20 cellular contexts compared by ENCODE assay signal in genomic region chr15:95328559-95328958, GRCh38.
DNase-seq lines count a peak whose midpoint lies in the region; ATAC-seq and TF ChIP-seq lines count a peak whose summit lies in the region.
"Had no signal": no experiment of that assay in that cellular context is flagged by ENCODE, and none has a peak within 500 bp of the region (broad histone marks: within the 10 kb centered on the region; RNA-seq: fewer than 3 reads in every experiment).

No MANE protein-coding gene starts in this region.

- WGBS in suprapubic skin = 79% methylated on average over 3 of the region's 3 CpGs

- no peaks in the 10 kb centered on the region for H3K9me3 Mint-ChIP-seq in HFFc6
- H3K9me3 Mint-ChIP-seq in chondrocyte (ENCODE audit: low read depth) = no peaks in the 10 kb centered on the region
- H3K9me3 Mint-ChIP-seq in glutamatergic neuron (ENCODE audit: unreplicated experiment) = no peaks in the 10 kb centered on the region

- H3K4me1 Mint-ChIP-seq in HFFc6 (ENCODE audit: low read depth) (peaks cover 5% of the 10 kb centered on the region; the same call in 1 of the 2 replicates), chondrocyte (ENCODE audit: low read depth) (peaks cover 17% of the 10 kb centered on the region), glutamatergic neuron (ENCODE audit: low read depth, unreplicated experiment) (no peaks in the 10 kb centered on the region)

- TF ChIP-seq EP300 in suprapubic skin (IDR thresholded peaks at IDR 0.05) = no peak

- H3K9me3 ChIP-seq in suprapubic skin = no peaks in the 10 kb centered on the region
- H3K9me3 ChIP-seq: Caco-2 had no signal

- TF ChIP-seq CTCF in HFFc6 (IDR thresholded peaks at IDR 0.05) = peak; percentile 18; the same call in 1 of the 2 replicates
- peak; percentile 47 for TF ChIP-seq CTCF in chondrocyte (IDR thresholded peaks at IDR 0.05)
- TF ChIP-seq CTCF in glutamatergic neuron (IDR thresholded peaks at IDR 0.05; ENCODE audit: partially characterized antibody, unreplicated experiment) = peak; percentile 4
- TF ChIP-seq CTCF in suprapubic skin (IDR thresholded peaks at IDR 0.05) = no peak

- peak overlapping the region; percentile 41 for H3K27ac ChIP-seq in suprapubic skin
- H3K27ac ChIP-seq: RWPE1 had no signal

- DNase-seq in HFFc6 (no peak), chondrocyte (ENCODE audit: low spot score) (no peak), glutamatergic neuron (no peak), suprapubic skin (ENCODE audit: low spot score in 2 of 2) (no peak), CD1c-positive myeloid dendritic cell (ENCODE audit: extremely low spot score) (no peak), NCI-H1092 (lab: John Stamatoyannopoulos, UW) (no peak)
- DNase-seq in stimulated activated CD4-positive, alpha-beta T cell treated with anti-CD3 and anti-CD28 coated beads, Interleukin-4, amount 100 ng/mL, for 1 hour = no peak
- DNase-seq: ACHN; AML-193; Caco-2; CD4-positive, CD25-positive, alpha-beta regulatory T cell; DMS153; NCI-H1048; NCI-H146; NCI-H2081; NCI-H510A; NCI-H774; PC-3 had no signal

- H3K4me3 ChIP-seq in suprapubic skin = no peak overlapping the region

- H3K27ac Mint-ChIP-seq in HFFc6 (no peak overlapping the region), chondrocyte (ENCODE audit: unreplicated experiment) (no peak overlapping the region), glutamatergic neuron (ENCODE audit: unreplicated experiment) (no peak overlapping the region)
- H3K27ac Mint-ChIP-seq: CD4-positive, CD25-positive, alpha-beta regulatory T cell had no signal

- peaks cover 23% of the 10 kb centered on the region for H3K27me3 ChIP-seq in suprapubic skin

- H3K36me3 ChIP-seq in suprapubic skin = no peaks in the 10 kb centered on the region

- no peak for TF ChIP-seq POLR2A in suprapubic skin (IDR thresholded peaks at IDR 0.05)

- no peak for ATAC-seq in HG03439 (IDR thresholded peaks at IDR 0.05; ENCODE audit: unreplicated experiment)
- ATAC-seq: PC-3 had no signal

- H3K4me3 Mint-ChIP-seq in HFFc6 (no peak overlapping the region), chondrocyte (ENCODE audit: unreplicated experiment) (no peak overlapping the region), glutamatergic neuron (ENCODE audit: unreplicated experiment) (no peak overlapping the region)
- H3K4me3 Mint-ChIP-seq: CD4-positive, CD25-positive, alpha-beta regulatory T cell had no signal

- peaks cover 5% of the 10 kb centered on the region for H3K4me1 ChIP-seq in suprapubic skin
- H3K4me1 ChIP-seq: Caco-2 had no signal

- H3K27me3 Mint-ChIP-seq in HFFc6 (ENCODE audit: insufficient read depth) (peaks cover 13% of the 10 kb centered on the region; the same call in 1 of the 2 replicates), chondrocyte (ENCODE audit: low read depth) (no peaks in the 10 kb centered on the region), glutamatergic neuron (ENCODE audit: unreplicated experiment) (peaks cover 5% of the 10 kb centered on the region)
- H3K27me3 Mint-ChIP-seq: CD4-positive, CD25-positive, alpha-beta regulatory T cell had no signal

- H3K36me3 Mint-ChIP-seq in HFFc6 (ENCODE audit: low read depth) = no peaks in the 10 kb centered on the region
- H3K36me3 Mint-ChIP-seq in chondrocyte (ENCODE audit: low read depth) = no peaks in the 10 kb centered on the region
- no peaks in the 10 kb centered on the region for H3K36me3 Mint-ChIP-seq in glutamatergic neuron (ENCODE audit: unreplicated experiment)
- H3K36me3 Mint-ChIP-seq: CD4-positive, CD25-positive, alpha-beta regulatory T cell had no signal

Comparison
In these comparisons a context has a peak if more than half of its experiments do, and no peak if none do; other contexts are left out.
1. CTCF ChIP-seq: peak in HFFc6 (single experiment), chondrocyte (single experiment) and glutamatergic neuron (single experiment); none in suprapubic skin (0 of 2).